ENCODE assay signal across 28 cellular contexts in genomic region chr15:25091421-25092158, GRCh38.
DNase-seq lines count a peak whose midpoint lies in the region; ATAC-seq and TF ChIP-seq lines count a peak whose summit lies in the region.
"Had no signal": no experiment of that assay in that cellular context is flagged by ENCODE, and none has a peak within 500 bp of the region (broad histone marks: within the 10 kb centered on the region; RNA-seq: fewer than 3 reads in every experiment).

No MANE protein-coding gene starts in this region.

- peak; percentile 9 for DNase-seq in activated CD8-positive, alpha-beta memory T cell treated with anti-CD3 and anti-CD28 coated beads for 24 hours
- DNase-seq in activated CD8-positive, alpha-beta memory T cell treated with anti-CD3 and anti-CD28 coated beads, Interleukin-2, amount 50 U/mL, for 4 hours, result no peak
- DNase-seq in coronary artery (ENCODE audit: low spot score) (peak; percentile 41), left lobe of liver (ENCODE audit: low spot score) (peak; percentile 16), tibial nerve (ENCODE audit: low spot score in 2 of 2) (no peak), MCF 10A (ENCODE audit: unreplicated experiment) (no peak)
- DNase-seq: Caco-2, DMS79 treated with DMSO at 0.1 percent for 48 hours, GF-D8, H7, IMR-90, KG1, NCI-H1048, NCI-H1417, NCI-H1694, NCI-H2029 treated with DMSO at 0.1 percent for 48 hours, NCI-H2227 treated with DMSO at 0.1 percent for 48 hours, NCI-H69, SIG-M5 had no signal

- no peak for TF ChIP-seq CTCF in coronary artery (IDR thresholded peaks at IDR 0.05)
- TF ChIP-seq CTCF in tibial nerve (IDR thresholded peaks at IDR 0.05), result no peak
- no peak for TF ChIP-seq CTCF in MCF 10A (IDR thresholded peaks at IDR 0.05; ENCODE audit: unreplicated experiment)

- no peak overlapping the region for H3K27ac Mint-ChIP-seq in MCF 10A (ENCODE audit: low read depth, unreplicated experiment)
- H3K27ac Mint-ChIP-seq: B cell; CD8-positive, alpha-beta T cell had no signal

- BruUV-seq in MCF 10A (replicated peaks; lab: Mats Ljungman, UMichigan), result no TSS peak

- no peaks in the 10 kb centered on the region for H3K4me1 Mint-ChIP-seq in MCF 10A (ENCODE audit: insufficient read depth, unreplicated experiment)
- H3K4me1 Mint-ChIP-seq: B cell had no signal

- H3K9me3 ChIP-seq in subcutaneous abdominal adipose tissue (ENCODE audit: control insufficient read depth in 5 of 5, low read length in 5 of 5) (peaks cover 76 to 96% (median 90%) of the 10 kb centered on the region in 5 donors), tibial nerve (peaks cover 0 to 98% (median 23%) of the 10 kb centered on the region in 4 donors)

- peaks cover 82% of the 10 kb centered on the region for H3K36me3 Mint-ChIP-seq in MCF 10A (ENCODE audit: insufficient read depth, unreplicated experiment)

- no peak for TF ChIP-seq POLR2A in tibial nerve (IDR thresholded peaks at IDR 0.05)

- ATAC-seq in left lobe of liver, result no peak
- ATAC-seq in GM18517 (IDR thresholded peaks at IDR 0.05; ENCODE audit: unreplicated experiment), result no peak
- ATAC-seq: CD8-positive, alpha-beta T cell; Panc1 had no signal

- H3K4me3 ChIP-seq in coronary artery, result no peak overlapping the region
- peak overlapping the region; percentile 4 to 48 (median 10) for H3K4me3 ChIP-seq in subcutaneous abdominal adipose tissue (ENCODE audit: low read depth in 1 of 5, low read length in 5 of 5)
- no peak overlapping the region for H3K4me3 ChIP-seq in tibial nerve
- H3K4me3 ChIP-seq: SK-N-MC had no signal

- TF ChIP-seq EP300 in tibial nerve (IDR thresholded peaks at IDR 0.05), result no peak

- intact Hi-C loops in MCF 10A (cut with micrococcal nuclease), result no loop called here

- no peak overlapping the region for H3K9ac ChIP-seq in subcutaneous abdominal adipose tissue (ENCODE audit: low read length in 5 of 5)

- no peak overlapping the region for H3K4me3 Mint-ChIP-seq in MCF 10A (ENCODE audit: unreplicated experiment)
- H3K4me3 Mint-ChIP-seq: B cell; CD8-positive, alpha-beta T cell had no signal

- peaks cover 23 to 91% (median 84%) of the 10 kb centered on the region in 5 donors for H3K36me3 ChIP-seq in subcutaneous abdominal adipose tissue (ENCODE audit: control insufficient read depth in 5 of 5, insufficient read depth in 5 of 5, low read length in 5 of 5)
- H3K36me3 ChIP-seq in tibial nerve, result peaks cover 3 to 100% (median 52%) of the 10 kb centered on the region in 3 donors

- H3K27ac ChIP-seq in coronary artery (no peak overlapping the region), subcutaneous abdominal adipose tissue (ENCODE audit: low read depth, low read length) (no peak overlapping the region), tibial nerve (no peak overlapping the region)
- H3K27ac ChIP-seq: 22Rv1, C4-2B, RWPE1, SK-N-MC had no signal

- peaks cover 7% of the 10 kb centered on the region for H3K9me3 Mint-ChIP-seq in MCF 10A (ENCODE audit: unreplicated experiment)

- CTCF ChIA-PET in MCF 10A (lab: Yijun Ruan, JAX), result no interaction called here

- H3K4me1 ChIP-seq in subcutaneous abdominal adipose tissue (ENCODE audit: control insufficient read depth in 5 of 5, insufficient read depth in 5 of 5, low read length in 5 of 5), result no peaks in the 10 kb centered on the region
- H3K4me1 ChIP-seq in tibial nerve, result no peaks in the 10 kb centered on the region
- H3K4me1 ChIP-seq: Caco-2 had no signal

- H3K27me3 ChIP-seq in subcutaneous abdominal adipose tissue (ENCODE audit: control insufficient read depth in 5 of 5, insufficient read depth in 4 of 5, low read length in 5 of 5) (no peaks in the 10 kb centered on the region), tibial nerve (no peaks in the 10 kb centered on the region)

- WGBS in tibial nerve, 2 donors, result 84 to 88% methylated on average over 12 of the region's 12 CpGs

- POLR2A ChIA-PET in MCF 10A (lab: Yijun Ruan, JAX), result interaction anchor here (1.1 kb wide), 1 partner anchor 54 kb away, joined by 3 read pairs; no protein-coding TSS in a partner anchor

- H3K27me3 Mint-ChIP-seq in MCF 10A (ENCODE audit: insufficient read depth, unreplicated experiment), result no peaks in the 10 kb centered on the region
- H3K27me3 Mint-ChIP-seq: B cell had no signal

Comparison
In these comparisons a context has a peak if more than half of its experiments do, and no peak if none do; other contexts are left out.
1. DNase-seq: peak in activated CD8-positive, alpha-beta memory T cell treated with anti-CD3 and anti-CD28 coated beads for 24 hours (single experiment), coronary artery (single experiment) and left lobe of liver (single experiment); none in activated CD8-positive, alpha-beta memory T cell treated with anti-CD3 and anti-CD28 coated beads, Interleukin-2, amount 50 U/mL, for 4 hours (single experiment), tibial nerve (0 of 2) and MCF 10A (single experiment).
2. H3K4me3 ChIP-seq: peak in subcutaneous abdominal adipose tissue (5 of 5); none in coronary artery (single experiment) and tibial nerve (0 of 4).